In the genomic region with DNA sequence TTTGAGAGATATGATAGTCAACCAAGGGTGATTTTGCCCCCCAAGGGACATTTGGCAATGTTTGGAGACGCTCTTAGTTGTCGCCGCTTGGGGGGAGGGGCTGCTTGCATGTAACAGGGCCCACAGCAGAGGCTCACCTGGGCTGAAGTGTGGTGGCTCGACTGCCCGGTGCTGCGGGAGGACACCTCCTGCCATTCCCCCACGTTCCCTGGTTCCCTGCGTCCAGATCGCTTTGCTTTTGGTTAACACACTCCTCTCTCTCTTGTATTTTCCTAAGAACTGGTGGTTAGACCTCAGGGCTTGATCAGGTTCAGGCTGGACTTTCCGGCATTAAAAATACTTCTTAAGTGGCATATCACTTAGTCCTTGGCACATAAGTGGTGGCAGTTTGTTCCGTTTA, we compare ENCODE assay signal across 13 cellular contexts. TPM values are rescaled to one million over a fixed set of nuclear protein-coding genes. Genes with fewer than 3 reads are reported as not detected.
DNase-seq lines count a peak whose midpoint lies in the region; ATAC-seq and TF ChIP-seq lines count a peak whose summit lies in the region.
"Had no signal": no experiment of that assay in that cellular context is flagged by ENCODE, and none has a peak within 500 bp of the region (broad histone marks: within the 10 kb centered on the region; RNA-seq: fewer than 3 reads in every experiment).

No MANE protein-coding gene starts in this region.

- peaks cover 3% of the 10 kb centered on the region for H3K9me3 Mint-ChIP-seq in activated CD4-positive, alpha-beta T cell treated with anti-CD3 and anti-CD28 coated beads, Interleukin-2, amount 10 ng/mL, durations not matched to agents 7 days and 5 days

- TF ChIP-seq CTCF in RWPE2 (IDR thresholded peaks at IDR 0.05; ENCODE audit: poor library complexity, severe bottlenecking) (no peak), ovary (IDR thresholded peaks at IDR 0.05) (no peak)

- TF ChIP-seq POLR2A in ovary (IDR thresholded peaks at IDR 0.05) = no peak

- peaks cover 20% of the 10 kb centered on the region for H3K4me1 Mint-ChIP-seq in activated CD4-positive, alpha-beta T cell treated with anti-CD3 and anti-CD28 coated beads, Interleukin-2, amount 10 ng/mL, durations not matched to agents 7 days and 5 days

- H3K4me1 ChIP-seq in RWPE2 (ENCODE audit: insufficient read depth, poor library complexity, severe bottlenecking) (no peaks in the 10 kb centered on the region), iPS-20b (ENCODE audit: insufficient read depth, low read length) (no peaks in the 10 kb centered on the region), rectal smooth muscle tissue (ENCODE audit: control insufficient read depth, insufficient read depth, low read length) (peaks cover 5% of the 10 kb centered on the region), ovary (ENCODE audit: insufficient read depth) (peaks cover 6% of the 10 kb centered on the region)

- POLR2A ChIA-PET in activated CD4-positive, alpha-beta T cell treated with anti-CD3 and anti-CD28 coated beads, Interleukin-2, amount 10 ng/mL, durations not matched to agents 7 days and 5 days (lab: Charles Lee) = no interaction called here

- H3K27me3 Mint-ChIP-seq in activated CD4-positive, alpha-beta T cell treated with anti-CD3 and anti-CD28 coated beads, Interleukin-2, amount 10 ng/mL, durations not matched to agents 7 days and 5 days = peaks cover 13% of the 10 kb centered on the region

- H3K27me3 ChIP-seq in RWPE2 (ENCODE audit: insufficient read depth, poor library complexity, severe bottlenecking) (peaks cover 29% of the 10 kb centered on the region), iPS-20b (ENCODE audit: insufficient read depth, low read length) (peaks cover 46% of the 10 kb centered on the region), rectal smooth muscle tissue (ENCODE audit: control insufficient read depth, insufficient read depth, low read length) (no peaks in the 10 kb centered on the region), ovary (no peaks in the 10 kb centered on the region)
- H3K27me3 ChIP-seq: tibial nerve had no signal

- WGBS in ovary, 3 donors = 68 to 78% (median 68%) methylated on average over 11 of the region's 11 CpGs

- intact Hi-C loops in ovary (cut with DNase I) = no loop called here

- no peak for ATAC-seq in RWPE2 (ENCODE audit: low read depth)
- ATAC-seq: K562 had no signal

- DNase-seq in activated CD4-positive, alpha-beta T cell treated with anti-CD3 and anti-CD28 coated beads, Interleukin-2, amount 10 ng/mL, durations not matched to agents 7 days and 5 days = no peak
- DNase-seq in activated CD4-positive, alpha-beta T cell treated with anti-CD3 and anti-CD28 coated beads for 4 hours = no peak
- DNase-seq in RWPE2 (ENCODE audit: low spot score) = peak; percentile 50
- no peak for DNase-seq in SIG-M5 (lab: John Stamatoyannopoulos, UW)
- no peak for DNase-seq in HuH-7.5 (ENCODE audit: low spot score)
- no peak for DNase-seq in ovary
- DNase-seq: dermis blood vessel endothelial cell, NCI-H82, SK-N-SH had no signal

- H3K9ac ChIP-seq in iPS-20b (ENCODE audit: low read depth, low read length) = no peak overlapping the region
- H3K9ac ChIP-seq in rectal smooth muscle tissue (ENCODE audit: low read length) = no peak overlapping the region
- H3K9ac ChIP-seq: SK-N-SH had no signal

- H3K4me3 ChIP-seq in RWPE2 (ENCODE audit: severe bottlenecking) (no peak overlapping the region), iPS-20b (ENCODE audit: low read length) (peak overlapping the region; percentile 61), rectal smooth muscle tissue (ENCODE audit: low read length) (peak overlapping the region; percentile 60), ovary (no peak overlapping the region)
- H3K4me3 ChIP-seq: K562 had no signal

- no peak overlapping the region for H3K27ac ChIP-seq in RWPE2 (ENCODE audit: poor library complexity, severe bottlenecking)
- H3K27ac ChIP-seq in iPS-20b (ENCODE audit: low read length) = no peak overlapping the region
- no peak overlapping the region for H3K27ac ChIP-seq in rectal smooth muscle tissue (ENCODE audit: low read depth, low read length)
- no peak overlapping the region for H3K27ac ChIP-seq in ovary
- H3K27ac ChIP-seq: tibial nerve had no signal

- H3K36me3 Mint-ChIP-seq in activated CD4-positive, alpha-beta T cell treated with anti-CD3 and anti-CD28 coated beads, Interleukin-2, amount 10 ng/mL, durations not matched to agents 7 days and 5 days (ENCODE audit: low read depth) = peaks cover 12% of the 10 kb centered on the region

- H3K36me3 ChIP-seq in RWPE2 (ENCODE audit: low read depth) (no peaks in the 10 kb centered on the region), iPS-20b (ENCODE audit: insufficient read depth, low read depth, low read length) (no peaks in the 10 kb centered on the region), rectal smooth muscle tissue (ENCODE audit: control insufficient read depth, insufficient read depth, low read length) (no peaks in the 10 kb centered on the region), ovary (no peaks in the 10 kb centered on the region)
- H3K36me3 ChIP-seq: tibial nerve had no signal

- TF ChIP-seq EP300 in ovary (IDR thresholded peaks at IDR 0.05) = no peak

- H3K9me3 ChIP-seq in RWPE2 (ENCODE audit: severe bottlenecking) (no peaks in the 10 kb centered on the region), iPS-20b (ENCODE audit: insufficient read depth, low read depth, low read length) (no peaks in the 10 kb centered on the region), ovary (no peaks in the 10 kb centered on the region)
- H3K9me3 ChIP-seq: SK-N-SH, tibial nerve had no signal

- CTCF ChIA-PET in activated CD4-positive, alpha-beta T cell treated with anti-CD3 and anti-CD28 coated beads, Interleukin-2, amount 10 ng/mL, durations not matched to agents 7 days and 5 days (lab: Charles Lee) = interaction anchor here (1.0 kb wide), 1 partner anchor 12 kb away, joined by 3 read pairs; no protein-coding TSS in a partner anchor

- H3K27ac Mint-ChIP-seq in activated CD4-positive, alpha-beta T cell treated with anti-CD3 and anti-CD28 coated beads, Interleukin-2, amount 10 ng/mL, durations not matched to agents 7 days and 5 days = peak overlapping the region; percentile 66

- H3K4me3 Mint-ChIP-seq in activated CD4-positive, alpha-beta T cell treated with anti-CD3 and anti-CD28 coated beads, Interleukin-2, amount 10 ng/mL, durations not matched to agents 7 days and 5 days = peak overlapping the region; percentile 3

RNA-seq across cellular contexts. Expression of a gene that starts 18.9 kb away (rescaled TPM):
- total RNA-seq in activated CD4-positive, alpha-beta T cell treated with anti-CD3 and anti-CD28 coated beads, Interleukin-2, amount 10 ng/mL, durations not matched to agents 7 days and 5 days = 100 to 1,000 TPM; 291 to 300 TPM
- total RNA-seq in ovary = 100 to 1,000 TPM in 4 of 7 donors, 10 to 100 TPM in 3; 63.1 to 136 (median 111) TPM
- polyA plus RNA-seq in ovary = 10 to 100 TPM; 52.8 to 95.3 TPM

Comparison
In these comparisons a context has a peak if more than half of its experiments do, and no peak if none do; other contexts are left out.
1. H3K4me3 ChIP-seq: peak in iPS-20b (single experiment) and rectal smooth muscle tissue (single experiment); none in RWPE2 (single experiment) and ovary (single experiment).